In the genomic region with DNA sequence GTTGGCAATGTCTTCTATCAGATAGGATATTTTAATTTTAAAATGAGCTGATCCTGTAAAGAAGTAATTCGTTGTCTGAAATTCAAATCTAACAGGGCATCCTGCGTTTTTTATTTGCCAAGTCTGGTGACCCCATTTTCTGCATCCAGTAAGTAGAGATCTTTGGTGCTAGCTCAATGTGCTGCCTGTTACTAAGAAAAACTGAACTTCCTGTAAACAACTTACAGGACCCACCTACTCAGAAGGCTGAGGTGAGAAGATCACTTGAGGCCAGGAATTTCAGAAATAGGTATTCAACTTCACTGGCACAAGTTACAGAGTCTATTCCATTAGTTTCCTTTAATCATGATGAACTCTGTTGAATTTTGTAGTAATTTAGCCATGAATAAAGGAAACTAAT, we compare ENCODE assay signal across 19 cellular contexts. TPM values are rescaled to one million over a fixed set of nuclear protein-coding genes. Genes with fewer than 3 reads are reported as not detected.
DNase-seq lines count a peak whose midpoint lies in the region; ATAC-seq, FAIRE-seq and TF ChIP-seq lines count a peak whose summit lies in the region.
"Had no signal": no experiment of that assay in that cellular context is flagged by ENCODE, and none has a peak within 500 bp of the region (broad histone marks: within the 10 kb centered on the region; RNA-seq: fewer than 3 reads in every experiment).

No MANE protein-coding gene starts in this region.

- CTCF ChIA-PET in CD4-positive, alpha-beta memory T cell (lab: Charles Lee; ENCODE audit: partially characterized antibody) = interaction anchor here (0.8 to 2.0 kb wide), 4 partner anchors 9 to 20 kb away, joined by 3 to 10 read pairs (median 4); no protein-coding TSS in a partner anchor
- CTCF ChIA-PET in activated CD8-positive, alpha-beta T cell treated with anti-CD3 and anti-CD28 coated beads for 36 hours (lab: Charles Lee) = interaction anchor here (0.8 to 1.6 kb wide), 5 partner anchors 13 to 198 kb away, joined by 3 to 5 read pairs (median 4); no protein-coding TSS in a partner anchor

- peak overlapping the region; percentile 71 for H3K9ac ChIP-seq in mesenchymal stem cell (ENCODE audit: low read length)
- H3K9ac ChIP-seq in kidney (ENCODE audit: low read length in 2 of 2) = no peak overlapping the region
- H3K9ac ChIP-seq in trophoblast cell (ENCODE audit: low read length) = no peak overlapping the region

- peaks cover 11% of the 10 kb centered on the region for H3K36me3 ChIP-seq in CD4-positive, alpha-beta memory T cell (ENCODE audit: insufficient read depth, low read length)
- H3K36me3 ChIP-seq in mesenchymal stem cell (ENCODE audit: control insufficient read depth in 1 of 2, insufficient read depth in 2 of 2, low read depth in 1 of 2, low read length in 2 of 2) (peaks cover 0 to 23% of the 10 kb centered on the region in 2 experiments), kidney (ENCODE audit: control insufficient read depth in 1 of 2, insufficient read depth in 2 of 2, low read length in 2 of 2) (peaks cover 0 to 6% of the 10 kb centered on the region in 2 donors), psoas muscle (ENCODE audit: insufficient read depth in 1 of 2, low read depth in 1 of 2) (peaks cover 0 to 19% of the 10 kb centered on the region in 2 donors), trophoblast cell (ENCODE audit: control insufficient read depth in 1 of 2, insufficient read depth in 2 of 2, low read length in 2 of 2) (no peaks in the 10 kb centered on the region)

- POLR2A ChIA-PET in CD4-positive, alpha-beta memory T cell (lab: Charles Lee; ENCODE audit: partially characterized antibody) = no interaction called here
- POLR2A ChIA-PET in activated CD8-positive, alpha-beta T cell treated with anti-CD3 and anti-CD28 coated beads for 36 hours (lab: Charles Lee) = no interaction called here

- no peaks in the 10 kb centered on the region for H3K27me3 Mint-ChIP-seq in CD14-positive monocyte (ENCODE audit: low read depth in 3 of 3)
- no peaks in the 10 kb centered on the region for H3K27me3 Mint-ChIP-seq in CD4-positive, alpha-beta memory T cell
- no peaks in the 10 kb centered on the region for H3K27me3 Mint-ChIP-seq in activated CD8-positive, alpha-beta T cell treated with anti-CD3 and anti-CD28 coated beads for 36 hours

- peak overlapping the region in 1 of 2 donors; percentile 15 for H3K4me3 ChIP-seq in CD4-positive, alpha-beta memory T cell (ENCODE audit: low read length in 2 of 2)
- H3K4me3 ChIP-seq in mesenchymal stem cell (ENCODE audit: insufficient read depth in 1 of 2, low read depth in 1 of 2, low read length in 2 of 2) = no peak overlapping the region
- no peak overlapping the region for H3K4me3 ChIP-seq in kidney (ENCODE audit: low read length in 2 of 2)
- no peak overlapping the region for H3K4me3 ChIP-seq in psoas muscle
- no peak overlapping the region for H3K4me3 ChIP-seq in trophoblast cell (ENCODE audit: low read depth, low read length)
- H3K4me3 ChIP-seq: SK-N-MC had no signal

- peak overlapping the region; percentile 54 for H3K27ac ChIP-seq in CD4-positive, alpha-beta memory T cell (ENCODE audit: low read depth, low read length)
- H3K27ac ChIP-seq in mesenchymal stem cell (ENCODE audit: low read length, poor library complexity, severe bottlenecking) (no peak overlapping the region), kidney (ENCODE audit: low read depth in 2 of 2, low read length in 2 of 2) (no peak overlapping the region), psoas muscle (no peak overlapping the region), trophoblast cell (ENCODE audit: low read depth, low read length) (no peak overlapping the region)
- H3K27ac ChIP-seq: epithelial cell of prostate, SK-N-MC had no signal

- peak overlapping the region; percentile 63 to 93 (median 85) for H3K27ac Mint-ChIP-seq in CD14-positive monocyte
- H3K27ac Mint-ChIP-seq in CD4-positive, alpha-beta memory T cell = peak overlapping the region; percentile 78 to 97 (median 91)
- H3K27ac Mint-ChIP-seq in activated CD8-positive, alpha-beta T cell treated with anti-CD3 and anti-CD28 coated beads for 36 hours = peak overlapping the region; percentile 83

- H2BK120ac ChIP-seq in mesenchymal stem cell (ENCODE audit: low read depth, low read length) (no peak overlapping the region), trophoblast cell (ENCODE audit: insufficient read depth, low read length, poor library complexity) (no peak overlapping the region)

- H3K14ac ChIP-seq in mesenchymal stem cell (ENCODE audit: low read length in 2 of 2) (no peak overlapping the region), trophoblast cell (ENCODE audit: low read length) (no peak overlapping the region)

- H3K18ac ChIP-seq in mesenchymal stem cell (ENCODE audit: low read depth in 1 of 2, low read length in 2 of 2) (no peak overlapping the region), trophoblast cell (ENCODE audit: low read length) (no peak overlapping the region)

- TF ChIP-seq CTCF in CD14-positive monocyte (IDR thresholded peaks at IDR 0.05) = no peak
- TF ChIP-seq CTCF in activated CD8-positive, alpha-beta T cell treated with anti-CD3 and anti-CD28 coated beads for 36 hours (IDR thresholded peaks at IDR 0.05) = no peak
- TF ChIP-seq CTCF in kidney (IDR thresholded peaks at IDR 0.05; ENCODE audit: borderline replicate concordance, extremely low read depth, insufficient read depth) = no peak
- no peak for TF ChIP-seq CTCF in psoas muscle (IDR thresholded peaks at IDR 0.05)

- peaks cover 4% of the 10 kb centered on the region for H3K79me2 ChIP-seq in trophoblast cell (ENCODE audit: control insufficient read depth, insufficient read depth, low read length, poor library complexity)

- H4K8ac ChIP-seq in mesenchymal stem cell (ENCODE audit: low read length) (no peak overlapping the region), trophoblast cell (ENCODE audit: low read depth, low read length) (no peak overlapping the region)

- H3K36me3 Mint-ChIP-seq in CD14-positive monocyte = peaks cover 17 to 23% of the 10 kb centered on the region in 2 donors
- peaks cover 10 to 27% of the 10 kb centered on the region in 2 donors for H3K36me3 Mint-ChIP-seq in CD4-positive, alpha-beta memory T cell
- peaks cover 35% of the 10 kb centered on the region for H3K36me3 Mint-ChIP-seq in activated CD8-positive, alpha-beta T cell treated with anti-CD3 and anti-CD28 coated beads for 36 hours (ENCODE audit: low read depth)

- intact Hi-C loops in CD14-positive monocyte (cut with micrococcal nuclease) = no loop called here
- intact Hi-C loops in CD4-positive, alpha-beta memory T cell (cut with micrococcal nuclease) = loop anchor here (10.0 kb wide), 1 partner anchor 132 kb away; no protein-coding TSS in a partner anchor
- intact Hi-C loops in activated CD8-positive, alpha-beta T cell treated with anti-CD3 and anti-CD28 coated beads for 36 hours (cut with micrococcal nuclease) = no loop called here
- intact Hi-C loops in kidney (cut with DNase I) = no loop called here
- intact Hi-C loops in psoas muscle (cut with DNase I) = no loop called here

- ATAC-seq in activated CD8-positive, alpha-beta T cell treated with anti-CD3 and anti-CD28 coated beads for 36 hours = no peak
- ATAC-seq in GM21381 (IDR thresholded peaks at IDR 0.05; ENCODE audit: unreplicated experiment) = no peak
- ATAC-seq in psoas muscle = no peak

- no peak overlapping the region for H4K12ac ChIP-seq in trophoblast cell (ENCODE audit: low read depth, low read length)

- no peak for FAIRE-seq in kidney (lab: Jason Lieb, UNC)
- FAIRE-seq: TTC549 had no signal

- H3K27me3 ChIP-seq in CD4-positive, alpha-beta memory T cell (ENCODE audit: insufficient read depth, low read length) = no peaks in the 10 kb centered on the region
- H3K27me3 ChIP-seq in mesenchymal stem cell (ENCODE audit: control insufficient read depth in 1 of 2, insufficient read depth in 1 of 2, low read length in 2 of 2) (no peaks in the 10 kb centered on the region), psoas muscle (ENCODE audit: insufficient read depth in 3 of 3, low read length in 2 of 3) (no peaks in the 10 kb centered on the region), trophoblast cell (ENCODE audit: insufficient read depth, low read length) (no peaks in the 10 kb centered on the region)

- no peak for DNase-seq in CD14-positive monocyte (ENCODE audit: low spot score)
- DNase-seq in CD4-positive, alpha-beta memory T cell = peak in 3 of 5 donors; percentile 10 to 43 (median 41)
- DNase-seq in activated CD8-positive, alpha-beta T cell treated with anti-CD3 and anti-CD28 coated beads for 36 hours = no peak
- DNase-seq in mesenchymal stem cell = no peak
- no peak for DNase-seq in kidney
- no peak for DNase-seq in psoas muscle
- no peak for DNase-seq in trophoblast cell
- DNase-seq: activated CD4-positive, alpha-beta T cell treated with anti-CD3 and anti-CD28 coated beads, Interleukin-2, amount 50 U/mL, for 1 hour; activated gamma-delta T cell; cortex of kidney; foreskin melanocyte; kidney glomerular epithelial cell; NCI-H1436 treated with DMSO at 0.1 percent for 48 hours; NCI-H748 treated with DMSO at 0.1 percent for 48 hours had no signal

- H3K4ac ChIP-seq in mesenchymal stem cell (ENCODE audit: low read depth in 1 of 2, low read length in 2 of 2) (no peak overlapping the region), trophoblast cell (ENCODE audit: low read depth, low read length) (no peak overlapping the region)

- peaks cover 36% of the 10 kb centered on the region for H3K4me1 Mint-ChIP-seq in CD14-positive monocyte
- peaks cover 52 to 84% (median 70%) of the 10 kb centered on the region in 4 donors for H3K4me1 Mint-ChIP-seq in CD4-positive, alpha-beta memory T cell
- H3K4me1 Mint-ChIP-seq in activated CD8-positive, alpha-beta T cell treated with anti-CD3 and anti-CD28 coated beads for 36 hours (ENCODE audit: low read depth) = peaks cover 59% of the 10 kb centered on the region

- H3K4me3 Mint-ChIP-seq in CD14-positive monocyte = no peak overlapping the region
- H3K4me3 Mint-ChIP-seq in CD4-positive, alpha-beta memory T cell = peak overlapping the region; percentile 15 to 92 (median 72)
- H3K4me3 Mint-ChIP-seq in activated CD8-positive, alpha-beta T cell treated with anti-CD3 and anti-CD28 coated beads for 36 hours = peak overlapping the region; percentile 44

- H2BK5ac ChIP-seq in mesenchymal stem cell (ENCODE audit: low read depth, low read length, poor library complexity, severe bottlenecking) = no peak overlapping the region
- H2BK5ac ChIP-seq in trophoblast cell (ENCODE audit: low read depth, low read length, poor library complexity) = no peak overlapping the region

- 100% methylated on average over 1 of the region's 2 CpGs for WGBS in mesenchymal stem cell
- WGBS in psoas muscle, 3 donors = 74 to 80% (median 74%) methylated on average over 2 of the region's 2 CpGs
- WGBS in trophoblast cell (ENCODE audit: extremely low coverage, insufficient coverage, insufficient read length) = no CpG with 5 or more reads among the region's 2 CpGs

- peaks cover 0 to 3% (median 0%) of the 10 kb centered on the region in 7 donors for H3K9me3 Mint-ChIP-seq in CD14-positive monocyte
- H3K9me3 Mint-ChIP-seq in CD4-positive, alpha-beta memory T cell = no peaks in the 10 kb centered on the region
- no peaks in the 10 kb centered on the region for H3K9me3 Mint-ChIP-seq in activated CD8-positive, alpha-beta T cell treated with anti-CD3 and anti-CD28 coated beads for 36 hours
- H3K9me3 Mint-ChIP-seq: brain had no signal

- H2AK5ac ChIP-seq in mesenchymal stem cell (ENCODE audit: low read length, severe bottlenecking) (no peak overlapping the region), trophoblast cell (ENCODE audit: low read length) (no peak overlapping the region)

- H3K23ac ChIP-seq in mesenchymal stem cell (ENCODE audit: low read length in 2 of 2) (no peak overlapping the region), trophoblast cell (ENCODE audit: low read length) (no peak overlapping the region)

- peaks cover 70% of the 10 kb centered on the region for H3K4me1 ChIP-seq in CD4-positive, alpha-beta memory T cell (ENCODE audit: insufficient read depth, low read length)
- peaks cover 2% of the 10 kb centered on the region for H3K4me1 ChIP-seq in mesenchymal stem cell (ENCODE audit: control insufficient read depth, insufficient read depth, low read depth, low read length)
- H3K4me1 ChIP-seq in kidney (ENCODE audit: control insufficient read depth in 1 of 2, insufficient read depth in 1 of 2, low read depth in 1 of 2, low read length in 2 of 2) = peaks cover 2 to 8% of the 10 kb centered on the region in 2 donors
- H3K4me1 ChIP-seq in psoas muscle = peaks cover 19% of the 10 kb centered on the region
- H3K4me1 ChIP-seq in trophoblast cell (ENCODE audit: control insufficient read depth in 1 of 2, insufficient read depth in 2 of 2, low read length in 2 of 2) = no peaks in the 10 kb centered on the region

- H3K4me2 ChIP-seq in mesenchymal stem cell (ENCODE audit: low read length, poor library complexity, severe bottlenecking) (no peak overlapping the region), trophoblast cell (ENCODE audit: low read length) (no peak overlapping the region)

- no peaks in the 10 kb centered on the region for H3K9me3 ChIP-seq in CD4-positive, alpha-beta memory T cell (ENCODE audit: control insufficient read depth in 1 of 2, low read length in 2 of 2)
- H3K9me3 ChIP-seq in mesenchymal stem cell (ENCODE audit: control insufficient read depth, low read length) (no peaks in the 10 kb centered on the region), kidney (ENCODE audit: control insufficient read depth in 1 of 2, low read length in 2 of 2) (no peaks in the 10 kb centered on the region), psoas muscle (no peaks in the 10 kb centered on the region), trophoblast cell (ENCODE audit: insufficient read depth, low read depth, low read length) (no peaks in the 10 kb centered on the region)

- H2AFZ ChIP-seq in mesenchymal stem cell (ENCODE audit: low read depth, low read length) = no peak overlapping the region
- no peak overlapping the region for H2AFZ ChIP-seq in trophoblast cell (ENCODE audit: insufficient read depth, low read length, poor library complexity)

- H4K91ac ChIP-seq in mesenchymal stem cell (ENCODE audit: low read length) = no peak overlapping the region
- H4K91ac ChIP-seq in trophoblast cell (ENCODE audit: low read depth, low read length) = no peak overlapping the region

- H2BK12ac ChIP-seq in mesenchymal stem cell (ENCODE audit: low read length in 2 of 2) (no peak overlapping the region), trophoblast cell (ENCODE audit: low read length) (no peak overlapping the region)

- no peak overlapping the region for H2BK15ac ChIP-seq in mesenchymal stem cell (ENCODE audit: low read depth, poor library complexity, severe bottlenecking)

- H3K79me1 ChIP-seq in mesenchymal stem cell (replicated peaks; ENCODE audit: low read length, poor library complexity, severe bottlenecking) = peaks cover 2% of the 10 kb centered on the region
- H3K79me1 ChIP-seq in trophoblast cell (ENCODE audit: low read length) = peaks cover 3% of the 10 kb centered on the region

RNA-seq across cellular contexts. Expression of gene ARL14EP, which starts 4.0 kb away (rescaled TPM):
- polyA plus RNA-seq in CD14-positive monocyte (10 to 100 TPM; 21.2 to 32.2 TPM), kidney (ENCODE audit: insufficient read depth, low read depth, low replicate concordance) (16.3 TPM), psoas muscle (10 to 100 TPM in 2 of 3 donors, 1 to 10 TPM in 1; 8.1 to 21.8 (median 14.3) TPM)
- total RNA-seq in CD4-positive, alpha-beta memory T cell = 10 to 100 TPM; 44.3 to 50.1 TPM
- polyA plus RNA-seq in CD4-positive, alpha-beta memory T cell = 10 to 100 TPM; 83.6 to 86.7 TPM
- 10 to 100 TPM; 23.3 to 28.3 TPM for total RNA-seq in activated CD8-positive, alpha-beta T cell treated with anti-CD3 and anti-CD28 coated beads for 36 hours
- polyA plus RNA-seq in mesenchymal stem cell (2013, experiment 1 of 2) = 21.1 TPM
- polyA plus RNA-seq in mesenchymal stem cell (2013, experiment 2 of 2) = 20.1 TPM
- total RNA-seq in kidney (29.6 TPM), psoas muscle (10 to 100 TPM; 23.4 to 27.4 (median 26.5) TPM)
- 13.8 and 15.0 TPM in 2 replicates for polyA plus RNA-seq in trophoblast cell (2013)

Comparison
In these comparisons a context has a peak if more than half of its experiments do, and no peak if none do; other contexts are left out.
1. DNase-seq: peak in CD4-positive, alpha-beta memory T cell (3 of 5); none in CD14-positive monocyte (single experiment), activated CD8-positive, alpha-beta T cell treated with anti-CD3 and anti-CD28 coated beads for 36 hours (single experiment), mesenchymal stem cell (single experiment), kidney (single experiment), psoas muscle (0 of 2) and trophoblast cell (0 of 2).
2. H3K4me3 Mint-ChIP-seq: peak in CD4-positive, alpha-beta memory T cell (8 of 8) and activated CD8-positive, alpha-beta T cell treated with anti-CD3 and anti-CD28 coated beads for 36 hours (single experiment); none in CD14-positive monocyte (0 of 2).
3. Peak in every context shown above with its lines, with median percentiles within 50 percentile points of each other: H3K27ac Mint-ChIP-seq.